In the genomic region with DNA sequence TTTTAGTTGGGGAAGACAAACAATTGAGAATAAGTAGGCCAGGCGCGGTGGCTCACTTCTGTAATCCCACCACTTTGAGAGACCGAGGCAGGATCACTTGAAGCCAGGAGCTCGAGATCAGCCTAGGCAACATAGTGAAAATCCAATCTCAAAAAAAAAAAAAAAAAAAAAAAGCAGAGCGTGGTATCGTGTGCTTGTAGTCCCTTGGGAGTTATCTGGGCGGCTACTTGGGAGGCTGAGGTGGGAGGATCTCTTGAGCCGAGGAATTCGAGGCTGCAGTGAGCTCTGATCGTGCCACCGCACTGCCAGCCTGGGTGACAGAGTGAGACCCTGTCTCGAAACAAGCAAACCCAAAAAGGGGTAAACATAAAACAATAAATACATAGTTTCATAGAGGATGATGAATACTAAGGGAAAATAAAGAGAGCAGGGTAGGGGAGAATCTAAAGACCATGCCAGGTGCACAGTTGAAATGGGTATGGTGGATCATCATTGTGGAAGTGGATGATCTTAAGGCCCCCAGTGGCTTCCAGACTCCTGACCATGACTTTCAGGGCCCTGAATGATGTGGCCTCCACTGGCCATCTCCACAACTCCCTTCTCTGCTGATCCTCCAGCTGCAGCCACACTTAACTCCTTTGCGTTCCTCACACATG, we compare ENCODE assay signal across 9 cellular contexts. TPM values are rescaled to one million over a fixed set of nuclear protein-coding genes. Genes with fewer than 3 reads are reported as not detected.
DNase-seq lines count a peak whose midpoint lies in the region; ATAC-seq, FAIRE-seq and TF ChIP-seq lines count a peak whose summit lies in the region.
"Had no signal": no experiment of that assay in that cellular context is flagged by ENCODE, and none has a peak within 500 bp of the region (broad histone marks: within the 10 kb centered on the region; RNA-seq: fewer than 3 reads in every experiment).

No MANE protein-coding gene starts in this region.

- peak overlapping the region; percentile 61 to 82 (median 75) for H3K27ac Mint-ChIP-seq in nephron

- intact Hi-C loops in mucosa of descending colon (cut with DNase I, micrococcal nuclease), result no loop called here

- H3K4me3 ChIP-seq in MG63, result peak overlapping the region; percentile 100
- peak overlapping the region; percentile 100 for H3K4me3 ChIP-seq in coronary artery
- H3K4me3 ChIP-seq in mucosa of descending colon, result no peak overlapping the region

- H3K27me3 Mint-ChIP-seq in nephron (ENCODE audit: low read depth), result no peaks in the 10 kb centered on the region

- FAIRE-seq in D721Med (lab: Jason Lieb, UNC), result no peak

- DNase-seq in MG63, result no peak
- no peak for DNase-seq in coronary artery (ENCODE audit: low spot score)
- no peak for DNase-seq in activated gamma-delta T cell treated with Interleukin-2 at 50 U/mL for 16 hours
- no peak for DNase-seq in GM19238 (ENCODE audit: insufficient read length, low spot score)
- no peak for DNase-seq in mucosa of descending colon
- DNase-seq in D721Med (ENCODE audit: insufficient read length, low spot score), result no peak
- DNase-seq: SW 1271 had no signal

- H3K27me3 ChIP-seq in MG63, result no peaks in the 10 kb centered on the region

- H3K36me3 Mint-ChIP-seq in nephron (ENCODE audit: low read depth), result peaks cover 12% of the 10 kb centered on the region

- no peak for ATAC-seq in mucosa of descending colon

- no peaks in the 10 kb centered on the region for H3K9me3 Mint-ChIP-seq in nephron

- H3K9me3 ChIP-seq in MG63, result no peaks in the 10 kb centered on the region
- H3K9me3 ChIP-seq in mucosa of descending colon, result no peaks in the 10 kb centered on the region

- H3K36me3 ChIP-seq in MG63, result peaks cover 33% of the 10 kb centered on the region
- peaks cover 4% of the 10 kb centered on the region for H3K36me3 ChIP-seq in mucosa of descending colon (ENCODE audit: low read depth)

- peaks cover 55% of the 10 kb centered on the region for H3K4me1 ChIP-seq in mucosa of descending colon (ENCODE audit: low read depth)

- peak overlapping the region; percentile 97 for H3K27ac ChIP-seq in C4-2B
- peak overlapping the region in 1 of 2 donors; percentile 95 for H3K27ac ChIP-seq in coronary artery

- peaks cover 59% of the 10 kb centered on the region for H3K4me1 Mint-ChIP-seq in nephron

- peak overlapping the region; percentile 86 to 90 (median 86) for H3K4me3 Mint-ChIP-seq in nephron

- TF ChIP-seq CTCF in C4-2B (conservative IDR thresholded peaks at IDR 0.05), result no peak
- no peak for TF ChIP-seq CTCF in coronary artery (IDR thresholded peaks at IDR 0.05)
- no peak for TF ChIP-seq CTCF in nephron (IDR thresholded peaks at IDR 0.05; ENCODE audit: unreplicated experiment in 3 of 3)
- TF ChIP-seq CTCF in mucosa of descending colon (IDR thresholded peaks at IDR 0.05), result no peak
- TF ChIP-seq CTCF in D721Med (IDR thresholded peaks at IDR 0.05; ENCODE audit: insufficient read depth, missing control alignments), result no peak

RNA-seq across cellular contexts. Expression of a gene that starts 0.9 kb away (rescaled TPM):
- 42.7 and 56.6 TPM in 2 replicates for total RNA-seq in MG63 (2014; rRNA removed; shearing (Covaris generic); ENCODE audit: low replicate concordance)
- total RNA-seq in mucosa of descending colon, result 10 to 100 TPM; 35.5 to 48.5 (median 44.8) TPM

RNA-seq across cellular contexts. Expression of a gene that starts 1.1 kb away (rescaled TPM):
- total RNA-seq in MG63 (2014; rRNA removed; shearing (Covaris generic); ENCODE audit: low replicate concordance), result 0.40 and 0.49 TPM in 2 replicates
- 10 to 100 TPM; 12.9 to 21.9 (median 16.5) TPM for total RNA-seq in mucosa of descending colon
